In genomic region chr9:137129456-137130175, GRCh38 we compare ENCODE assay signal across 8 cellular contexts. TPM values are rescaled to one million over a fixed set of nuclear protein-coding genes. Genes with fewer than 3 reads are reported as not detected.
DNase-seq lines count a peak whose midpoint lies in the region; ATAC-seq and TF ChIP-seq lines count a peak whose summit lies in the region.

No MANE protein-coding gene starts in this region.

- H3K27ac ChIP-seq in spleen, result peak overlapping the region; percentile 53 to 85 (median 78)

- no peak for TF ChIP-seq POLR2A in spleen (IDR thresholded peaks at IDR 0.05)

- H3K36me3 ChIP-seq in spleen, result no peaks in the 10 kb centered on the region

- peaks cover 28 to 51% (median 41%) of the 10 kb centered on the region in 6 donors for H3K4me1 ChIP-seq in spleen

- ATAC-seq in GM18873 (IDR thresholded peaks at IDR 0.05; ENCODE audit: low FRiP score, unreplicated experiment) (peak; percentile 72), HG03139 (IDR thresholded peaks at IDR 0.05; ENCODE audit: unreplicated experiment) (peak; percentile 65)

- intact Hi-C loops in spleen (cut with DNase I; ENCODE audit: low total_unique reads), result no loop called here

- H3K9me3 ChIP-seq in spleen, result peaks cover 0 to 7% (median 0%) of the 10 kb centered on the region in 8 donors

- POLR2A ChIA-PET in AG04449 (lab: Yijun Ruan, JAX), result interaction anchor here (0.6 to 1.6 kb wide), 10 partner anchors 14 to 116 kb away, joined by 3 to 10 read pairs (median 4); partner anchors contain the start of genes ANAPC2, MAN1B1, RNF224 and SSNA1

- CTCF ChIA-PET in AG04449 (lab: Yijun Ruan, JAX), result interaction anchor here (0.9 to 3.2 kb wide), 10 partner anchors 8 to 120 kb away, joined by 3 to 17 read pairs (median 4); partner anchors contain the start of gene GRIN1

- H3K4me3 ChIP-seq in AG04449 (ENCODE audit: low read depth, low read length), result peak overlapping the region; percentile 81
- H3K4me3 ChIP-seq in spleen, result peak overlapping the region; percentile 73 to 89 (median 83)

- 0 to 1% (median 1%) methylated on average over 22 to 86 of the region's 86 CpGs for whole genome bisulfite sequencing in spleen, 5 donors

- peaks cover 0 to 46% (median 10%) of the 10 kb centered on the region in 7 donors for H3K27me3 ChIP-seq in spleen (replicated peaks in 1 of 7)

- no peak for TF ChIP-seq CTCF in AG04449 (IDR thresholded peaks at IDR 0.05; ENCODE audit: insufficient read depth, low read length, missing control alignments)
- TF ChIP-seq CTCF in spleen (IDR thresholded peaks at IDR 0.05 in 8 of 11, conservative IDR thresholded peaks at IDR 0.05 in 3 of 11), result peak in 3 of 11 experiments; percentile 16 to 29 (median 16)

- DNase-seq in AG04449 (ENCODE audit: low read depth, low spot score) (peak; percentile 49), NCI-H2227 (lab: John Stamatoyannopoulos, UW; ENCODE audit: unreplicated experiment) (peak; percentile 94), iris pigment epithelial cell (ENCODE audit: low read depth) (peak; percentile 94), spleen (peak; percentile 97)
- DNase-seq in activated CD4-positive, CD25-positive, alpha-beta regulatory T cell (lab: John Stamatoyannopoulos, UW), result peak; percentile 69 to 88 (median 82)
- DNase-seq in central memory CD4-positive, alpha-beta T cell, result peak; percentile 92

RNA-seq across cellular contexts. Expression of gene GRIN1, which starts 9.3 kb away (rescaled TPM):
- total RNA-seq in spleen, result under 1 TPM in 1 of 7 donors, not detected in 6; 0.70 TPM
- polyA plus RNA-seq in spleen, result under 1 TPM; 0.03 to 0.07 (median 0.03) TPM

RNA-seq across cellular contexts. Expression of gene DPP7, which starts 15.1 kb away (rescaled TPM):
- total RNA-seq in spleen, result 100 to 1,000 TPM; 105 to 250 (median 166) TPM
- 100 to 1,000 TPM; 342 to 536 (median 501) TPM for polyA plus RNA-seq in spleen

RNA-seq across cellular contexts. Expression of gene LRRC26, which starts 40.2 kb away (rescaled TPM):
- total RNA-seq in spleen, result under 1 TPM in 2 of 7 donors, not detected in 5; 0.28 to 0.60 TPM
- under 1 TPM in 1 of 3 donors, not detected in 2; 0.06 TPM for polyA plus RNA-seq in spleen

RNA-seq across cellular contexts. Expression of gene TMEM210, which starts 42.2 kb away (rescaled TPM):
- not detected for total RNA-seq in spleen
- not detected for polyA plus RNA-seq in spleen

RNA-seq across cellular contexts. Expression of gene MAN1B1, which starts 42.8 kb away (rescaled TPM):
- 10 to 100 TPM; 43.2 to 67.9 (median 51.7) TPM for total RNA-seq in spleen
- polyA plus RNA-seq in spleen, result 100 to 1,000 TPM in 1 of 3 donors, 10 to 100 TPM in 2; 49.6 to 112 (median 90.0) TPM

Comparison
In these comparisons a context has a peak if more than half of its experiments do, and no peak if none do; other contexts are left out.
1. Peak in every context shown above with its lines: DNase-seq, ATAC-seq, H3K4me3 ChIP-seq and H3K27ac ChIP-seq.